Comparison of ENCODE assay signal across 18 cellular contexts in the genomic region with DNA sequence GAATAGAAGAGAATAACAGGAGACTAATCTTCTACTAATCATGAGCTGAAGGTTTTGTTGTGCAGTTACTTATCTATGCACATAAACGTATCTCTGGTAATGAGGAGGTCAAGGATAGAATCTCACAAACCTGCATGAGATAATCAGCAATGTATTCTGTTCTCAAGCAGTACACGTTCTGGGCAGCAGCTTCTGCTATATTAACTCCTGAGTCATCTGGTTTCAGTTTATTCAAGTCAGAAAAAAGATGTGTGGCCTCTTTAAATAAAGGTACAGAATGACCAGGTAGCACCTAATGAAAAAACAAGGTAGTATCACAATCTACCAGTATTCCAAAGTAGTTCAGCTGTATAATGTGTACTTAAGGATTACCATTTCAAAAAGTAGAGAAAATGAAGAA. TPM values are rescaled to one million over a fixed set of nuclear protein-coding genes. Genes with fewer than 3 reads are reported as not detected.
DNase-seq lines count a peak whose midpoint lies in the region; ATAC-seq and TF ChIP-seq lines count a peak whose summit lies in the region.
"Had no signal": no experiment of that assay in that cellular context is flagged by ENCODE, and none has a peak within 500 bp of the region (broad histone marks: within the 10 kb centered on the region; RNA-seq: fewer than 3 reads in every experiment).

No MANE protein-coding gene starts in this region.

- no peaks in the 10 kb centered on the region for H3K27me3 ChIP-seq in hepatocyte
- H3K27me3 ChIP-seq in osteoblast (ENCODE audit: insufficient read depth, low read length), result no peaks in the 10 kb centered on the region
- H3K27me3 ChIP-seq: BE2C had no signal

- H3K36me3 ChIP-seq in hepatocyte (replicated peaks; ENCODE audit: insufficient read depth, low read depth), result no peaks in the 10 kb centered on the region
- H3K36me3 ChIP-seq in osteoblast (ENCODE audit: insufficient read depth, low read length), result peaks cover 22% of the 10 kb centered on the region

- H3K27me3 Mint-ChIP-seq in HFFc6 (ENCODE audit: insufficient read depth), result no peaks in the 10 kb centered on the region
- H3K27me3 Mint-ChIP-seq: CD4-positive, CD25-positive, alpha-beta regulatory T cell had no signal

- DNase-seq in HFFc6 (no peak), amniotic epithelial cell (ENCODE audit: low read depth) (peak; percentile 38), hepatocyte (ENCODE audit: low spot score) (no peak), osteoblast (ENCODE audit: insufficient read length, low spot score, missing footprints) (no peak), NCI-H526 (lab: John Stamatoyannopoulos, UW) (no peak)
- DNase-seq: BE2C; C1 segment of cervical spinal cord; Caco-2; CD4-positive, CD25-positive, alpha-beta regulatory T cell; DMS153; DMS79; GDM1; HCEC 1CT; Karpas-422; KBM-7 had no signal

- H3K4me1 ChIP-seq in hepatocyte (ENCODE audit: insufficient read depth) (no peaks in the 10 kb centered on the region), osteoblast (ENCODE audit: insufficient read depth, low read length) (peaks cover 2% of the 10 kb centered on the region)
- H3K4me1 ChIP-seq: BE2C, Caco-2 had no signal

- H3K79me2 ChIP-seq in hepatocyte (no peaks in the 10 kb centered on the region), osteoblast (ENCODE audit: insufficient read depth, low read length) (no peaks in the 10 kb centered on the region)

- WGBS in hepatocyte (ENCODE audit: low lambda C conversion rate, missing lambda C conversion rate), result 55% methylated on average over 2 of the region's 2 CpGs

- H3K4me3 ChIP-seq in hepatocyte (no peak overlapping the region), osteoblast (ENCODE audit: insufficient read depth, low read length) (no peak overlapping the region)

- peak overlapping the region; percentile 37; the same call in 1 of the 2 replicates for H3K4me3 Mint-ChIP-seq in HFFc6
- H3K4me3 Mint-ChIP-seq: CD4-positive, CD25-positive, alpha-beta regulatory T cell had no signal

- H3K9me2 ChIP-seq in hepatocyte (replicated peaks; ENCODE audit: insufficient read depth), result no peaks in the 10 kb centered on the region

- H3K27ac Mint-ChIP-seq in HFFc6, result peak overlapping the region; percentile 26; the same call in 1 of the 2 replicates

- H3K36me3 Mint-ChIP-seq in HFFc6 (ENCODE audit: low read depth), result peaks cover 20% of the 10 kb centered on the region

- H4K20me1 ChIP-seq in hepatocyte (ENCODE audit: insufficient read depth, poor library complexity, severe bottlenecking) (no peaks in the 10 kb centered on the region), osteoblast (ENCODE audit: insufficient read depth, low read length) (no peaks in the 10 kb centered on the region)

- ATAC-seq in GM18873 (IDR thresholded peaks at IDR 0.05; ENCODE audit: low FRiP score, unreplicated experiment), result no peak
- no peak for ATAC-seq in HG03097 (IDR thresholded peaks at IDR 0.05; ENCODE audit: low FRiP score, unreplicated experiment)

- H3K9me3 Mint-ChIP-seq in HFFc6, result no peaks in the 10 kb centered on the region
- H3K9me3 Mint-ChIP-seq: CD4-positive, CD25-positive, alpha-beta regulatory T cell had no signal

- H3K9me3 ChIP-seq in hepatocyte (ENCODE audit: low read depth), result no peaks in the 10 kb centered on the region
- no peaks in the 10 kb centered on the region for H3K9me3 ChIP-seq in osteoblast (ENCODE audit: low read depth, low read length)
- H3K9me3 ChIP-seq: BE2C, Caco-2 had no signal

- H3K4me2 ChIP-seq in hepatocyte (peak overlapping the region; percentile 21), osteoblast (ENCODE audit: insufficient read depth, low read length) (peak overlapping the region; percentile 5)

- TF ChIP-seq CTCF in HFFc6 (IDR thresholded peaks at IDR 0.05) (no peak), hepatocyte (IDR thresholded peaks at IDR 0.05; ENCODE audit: poor library complexity) (no peak), osteoblast (IDR thresholded peaks at IDR 0.05; ENCODE audit: extremely low read depth, low read depth, low read length) (no peak)

- H3K27ac ChIP-seq in hepatocyte (no peak overlapping the region), osteoblast (ENCODE audit: low read depth, low read length) (no peak overlapping the region)
- H3K27ac ChIP-seq: HL-60 had no signal

- H2AFZ ChIP-seq in hepatocyte (no peak overlapping the region), osteoblast (ENCODE audit: low read length) (no peak overlapping the region)

- H3K4me1 Mint-ChIP-seq in HFFc6 (ENCODE audit: low read depth), result peaks cover 6% of the 10 kb centered on the region; the same call in 1 of the 2 replicates

RNA-seq across cellular contexts. Expression of gene CDV3, which starts 34.9 kb away (rescaled TPM):
- 100 to 1,000 TPM; 163 to 208 (median 184) TPM for total RNA-seq in HFFc6 (2021; fragmentation: NEBNext Ultra II Directional; extraction: Animal tissue kit (Norgen Biotek cat#: 25700))
- 223 and 243 TPM in 2 replicates for total RNA-seq in hepatocyte
- 96.2 and 97.6 TPM in 2 replicates for polyA plus RNA-seq in hepatocyte
- 154 and 166 TPM in 2 replicates for total RNA-seq in osteoblast

RNA-seq across cellular contexts. Expression of gene TOPBP1, which starts 53.3 kb away (rescaled TPM):
- total RNA-seq in HFFc6 (2021; fragmentation: NEBNext Ultra II Directional; extraction: Animal tissue kit (Norgen Biotek cat#: 25700)), result 10 to 100 TPM; 14.5 to 24.7 (median 22.7) TPM
- total RNA-seq in hepatocyte (27.1 and 29.0 TPM in 2 replicates), osteoblast (33.7 and 36.5 TPM in 2 replicates)
- polyA plus RNA-seq in hepatocyte, result 8.0 and 8.3 TPM in 2 replicates
